In genomic region chr14:31026395-31027096, GRCh38 we compare ENCODE assay signal across 8 cellular contexts. TPM values are rescaled to one million over a fixed set of nuclear protein-coding genes. Genes with fewer than 3 reads are reported as not detected.
A peak's percentile ranks its signal among the peaks of the same experiment; 100 is the strongest.
DNase-seq lines count a peak whose midpoint lies in the region; TF ChIP-seq lines count a peak whose summit lies in the region.

No MANE protein-coding gene starts in this region.

- H3K36me3 ChIP-seq in suprapubic skin: no peaks in the 10 kb centered on the region

- no peak for TF ChIP-seq EP300 in suprapubic skin (IDR thresholded peaks at IDR 0.05)

- no peaks in the 10 kb centered on the region for H3K9me3 ChIP-seq in suprapubic skin

- TF ChIP-seq POLR2A in suprapubic skin (IDR thresholded peaks at IDR 0.05): peak in 1 of 2 donors; percentile 68

- DNase-seq in GM04504 (ENCODE audit: low read depth) (peak; percentile 94), HFFc6 (peak; percentile 98), NAMALWA (ENCODE audit: low spot score) (peak; percentile 94), SK-MEL-5 (ENCODE audit: low read depth, low spot score) (peak; percentile 96), globus pallidus (ENCODE audit: low spot score) (peak; percentile 97), nucleus accumbens (lab: John Stamatoyannopoulos, UW) (peak; percentile 60 to 98 (median 95)), suprapubic skin (ENCODE audit: low spot score in 2 of 2) (peak; percentile 97)
- peak; percentile 91 for DNase-seq in activated naive CD4-positive, alpha-beta T cell treated with anti-CD3 and anti-CD28 coated beads, Interleukin-2, amount 50 U/mL, for 16 hours

- H3K27me3 Mint-ChIP-seq in HFFc6 (ENCODE audit: insufficient read depth): no peaks in the 10 kb centered on the region; the same call in 1 of the 2 replicates

- in situ Hi-C loops in SK-MEL-5 (cut with HindIII; ENCODE audit: low pct_unique_long_range_greater_than_20kb, low sequenced_read_pairs): no loop called here

- H3K36me3 Mint-ChIP-seq in HFFc6 (ENCODE audit: low read depth): peaks cover 11% of the 10 kb centered on the region

- peak overlapping the region; percentile 100 for H3K27ac Mint-ChIP-seq in HFFc6

- peak; percentile 35; the same call in 1 of the 2 replicates for TF ChIP-seq CTCF in HFFc6 (IDR thresholded peaks at IDR 0.05)
- no peak for TF ChIP-seq CTCF in suprapubic skin (IDR thresholded peaks at IDR 0.05)

- H3K4me3 ChIP-seq in suprapubic skin: peak overlapping the region; percentile 77

- H3K27me3 ChIP-seq in suprapubic skin: no peaks in the 10 kb centered on the region

- peak overlapping the region; percentile 92 for H3K4me3 Mint-ChIP-seq in HFFc6

- H3K27ac ChIP-seq in suprapubic skin: peak overlapping the region; percentile 96

- no peaks in the 10 kb centered on the region for H3K9me3 Mint-ChIP-seq in HFFc6

- peaks cover 26% of the 10 kb centered on the region for H3K4me1 ChIP-seq in suprapubic skin

- WGBS in suprapubic skin: under 1% methylated on average over 33 of the region's 48 CpGs

- H3K4me1 Mint-ChIP-seq in HFFc6 (ENCODE audit: low read depth): peaks cover 50% of the 10 kb centered on the region

RNA-seq across cellular contexts. Expression of gene STRN3, which starts 0.4 kb away (rescaled TPM):
- 10 to 100 TPM; 34.5 to 40.6 (median 38.6) TPM for total RNA-seq in HFFc6 (2021; fragmentation: NEBNext Ultra II Directional; extraction: Animal tissue kit (Norgen Biotek cat#: 25700))
- total RNA-seq in SK-MEL-5 (2014; rRNA removed; shearing (Covaris generic)): 29.2 and 35.8 TPM in 2 replicates
- polyA plus RNA-seq in SK-MEL-5 (2015; cell fraction: cytosol; rRNA removed): 13.3 and 16.0 TPM in 2 replicates
- polyA plus RNA-seq in SK-MEL-5 (2015; cell fraction: nucleus; rRNA removed): 17.7 and 17.8 TPM in 2 replicates
- 10 to 100 TPM; 21.5 to 50.0 (median 29.5) TPM for total RNA-seq in suprapubic skin

RNA-seq across cellular contexts. Expression of gene AP4S1, which starts 1.1 kb away (rescaled TPM):
- total RNA-seq in HFFc6 (2021; fragmentation: NEBNext Ultra II Directional; extraction: Animal tissue kit (Norgen Biotek cat#: 25700)): 10 to 100 TPM in 1 of 6 experiments, 1 to 10 TPM in 5; 6.5 to 10.0 (median 7.5) TPM
- total RNA-seq in SK-MEL-5 (2014; rRNA removed; shearing (Covaris generic)): 6.4 and 6.9 TPM in 2 replicates
- 2.8 and 5.2 TPM in 2 replicates for polyA plus RNA-seq in SK-MEL-5 (2015; cell fraction: cytosol; rRNA removed)
- 2.9 and 3.5 TPM in 2 replicates for polyA plus RNA-seq in SK-MEL-5 (2015; cell fraction: nucleus; rRNA removed)
- 1 to 10 TPM; 4.5 to 7.4 (median 5.2) TPM for total RNA-seq in suprapubic skin

Comparison
In these comparisons a context has a peak if more than half of its experiments do, and no peak if none do; other contexts are left out.
1. Peak in every context shown above with its lines: DNase-seq, H3K4me3 ChIP-seq and H3K27ac ChIP-seq.